8 cellular contexts compared by ENCODE assay signal in the genomic region with DNA sequence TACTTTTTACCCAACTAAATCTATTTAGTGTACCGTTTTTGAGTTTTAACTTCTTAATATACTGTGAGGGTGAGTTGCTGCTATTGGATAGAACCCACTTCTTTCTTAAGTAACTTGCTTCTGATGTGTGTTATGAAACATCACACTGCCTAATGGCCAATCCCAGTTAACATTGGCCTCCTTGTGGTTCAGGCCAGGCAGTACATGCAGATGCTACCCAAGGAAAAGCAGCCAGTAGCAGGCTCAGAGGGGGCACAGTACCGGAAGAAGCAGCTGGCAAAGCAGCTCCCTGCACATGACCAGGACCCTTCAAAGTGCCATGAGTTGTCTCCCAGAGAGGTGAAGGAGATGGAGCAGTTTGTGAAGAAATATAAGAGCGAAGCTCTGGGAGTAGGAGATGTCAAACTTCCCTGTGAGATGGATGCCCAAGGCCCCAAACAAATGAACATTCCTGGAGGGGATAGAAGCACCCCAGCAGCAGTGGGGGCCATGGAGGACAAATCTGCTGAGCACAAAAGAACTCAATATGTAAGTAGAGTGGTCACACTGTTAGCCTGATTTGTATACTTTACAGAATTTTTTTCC. TPM values are rescaled to one million over a fixed set of nuclear protein-coding genes. Genes with fewer than 3 reads are reported as not detected.
DNase-seq lines count a peak whose midpoint lies in the region; ATAC-seq and TF ChIP-seq lines count a peak whose summit lies in the region.

No MANE protein-coding gene starts in this region.

- no peaks in the 10 kb centered on the region for H3K9me3 Mint-ChIP-seq in central memory CD8-positive, alpha-beta T cell
- H3K9me3 Mint-ChIP-seq in natural killer cell = no peaks in the 10 kb centered on the region

- H3K27me3 Mint-ChIP-seq in central memory CD8-positive, alpha-beta T cell = no peaks in the 10 kb centered on the region
- no peaks in the 10 kb centered on the region for H3K27me3 Mint-ChIP-seq in natural killer cell (ENCODE audit: low read depth in 2 of 2)

- ATAC-seq in GM18858 (IDR thresholded peaks at IDR 0.05; ENCODE audit: unreplicated experiment) (peak; percentile 70), natural killer cell (peak in 2 of 3 donors; percentile 64 to 75)
- peak; percentile 49 for ATAC-seq in central memory CD8-positive, alpha-beta T cell (replicated peaks; ENCODE audit: extremely low read depth, poor library complexity, severe bottlenecking)

- peak overlapping the region; percentile 78 for H3K27ac Mint-ChIP-seq in central memory CD8-positive, alpha-beta T cell (ENCODE audit: low read depth)
- peak overlapping the region; percentile 78 to 86 for H3K27ac Mint-ChIP-seq in natural killer cell

- DNase-seq in AML-193 (lab: John Stamatoyannopoulos, UW) (peak; percentile 34 to 37), LoVo (ENCODE audit: low spot score) (peak; percentile 29), natural killer cell (no peak), NCI-H2196 (lab: John Stamatoyannopoulos, UW; ENCODE audit: unreplicated experiment) (no peak), mesenteric fat pad (ENCODE audit: low spot score) (no peak), superior temporal gyrus (ENCODE audit: extremely low spot score) (no peak)
- no peak for DNase-seq in central memory CD8-positive, alpha-beta T cell (ENCODE audit: low spot score in 2 of 2)

- H3K4me3 Mint-ChIP-seq in central memory CD8-positive, alpha-beta T cell = no peak overlapping the region
- no peak overlapping the region for H3K4me3 Mint-ChIP-seq in natural killer cell

- peaks cover 58% of the 10 kb centered on the region for H3K36me3 Mint-ChIP-seq in central memory CD8-positive, alpha-beta T cell (ENCODE audit: insufficient read depth)
- H3K36me3 Mint-ChIP-seq in natural killer cell = peaks cover 14% of the 10 kb centered on the region

- peaks cover 36% of the 10 kb centered on the region for H3K4me1 Mint-ChIP-seq in central memory CD8-positive, alpha-beta T cell
- peaks cover 52 to 67% of the 10 kb centered on the region in 2 donors for H3K4me1 Mint-ChIP-seq in natural killer cell

- no peak for TF ChIP-seq CTCF in natural killer cell (IDR thresholded peaks at IDR 0.05)

- intact Hi-C loops in natural killer cell (cut with micrococcal nuclease) = loop anchor here (10.0 kb wide), 1 partner anchor 555 kb away; no protein-coding TSS in a partner anchor

RNA-seq across cellular contexts. Expression of a gene that starts 39.7 kb away (rescaled TPM):
- total RNA-seq in natural killer cell = 100 to 1,000 TPM; 220 to 269 (median 227) TPM
- 30.3 TPM for total RNA-seq in mesenteric fat pad

Comparison
In these comparisons a context has a peak if more than half of its experiments do, and no peak if none do; other contexts are left out.
1. DNase-seq: peak in AML-193 (2 of 2) and LoVo (single experiment); none in central memory CD8-positive, alpha-beta T cell (0 of 2), natural killer cell (single experiment), NCI-H2196 (single experiment), mesenteric fat pad (single experiment) and superior temporal gyrus (single experiment).
2. Peak in every context shown above with its lines, with median percentiles within 50 percentile points of each other: ATAC-seq.